Comparison of ENCODE assay signal across 1 cellular context in genomic region chr11:69437001-69437875, GRCh38.
TF ChIP-seq lines count a peak whose summit lies in the region.

No MANE protein-coding gene starts in this region.

TF ChIP-seq in HepG2, 621 proteins besides CTCF, POLR2A, EP300 and RAD21 (continued from another document and continues in another):
- TF ChIP-seq, protein P1, sequence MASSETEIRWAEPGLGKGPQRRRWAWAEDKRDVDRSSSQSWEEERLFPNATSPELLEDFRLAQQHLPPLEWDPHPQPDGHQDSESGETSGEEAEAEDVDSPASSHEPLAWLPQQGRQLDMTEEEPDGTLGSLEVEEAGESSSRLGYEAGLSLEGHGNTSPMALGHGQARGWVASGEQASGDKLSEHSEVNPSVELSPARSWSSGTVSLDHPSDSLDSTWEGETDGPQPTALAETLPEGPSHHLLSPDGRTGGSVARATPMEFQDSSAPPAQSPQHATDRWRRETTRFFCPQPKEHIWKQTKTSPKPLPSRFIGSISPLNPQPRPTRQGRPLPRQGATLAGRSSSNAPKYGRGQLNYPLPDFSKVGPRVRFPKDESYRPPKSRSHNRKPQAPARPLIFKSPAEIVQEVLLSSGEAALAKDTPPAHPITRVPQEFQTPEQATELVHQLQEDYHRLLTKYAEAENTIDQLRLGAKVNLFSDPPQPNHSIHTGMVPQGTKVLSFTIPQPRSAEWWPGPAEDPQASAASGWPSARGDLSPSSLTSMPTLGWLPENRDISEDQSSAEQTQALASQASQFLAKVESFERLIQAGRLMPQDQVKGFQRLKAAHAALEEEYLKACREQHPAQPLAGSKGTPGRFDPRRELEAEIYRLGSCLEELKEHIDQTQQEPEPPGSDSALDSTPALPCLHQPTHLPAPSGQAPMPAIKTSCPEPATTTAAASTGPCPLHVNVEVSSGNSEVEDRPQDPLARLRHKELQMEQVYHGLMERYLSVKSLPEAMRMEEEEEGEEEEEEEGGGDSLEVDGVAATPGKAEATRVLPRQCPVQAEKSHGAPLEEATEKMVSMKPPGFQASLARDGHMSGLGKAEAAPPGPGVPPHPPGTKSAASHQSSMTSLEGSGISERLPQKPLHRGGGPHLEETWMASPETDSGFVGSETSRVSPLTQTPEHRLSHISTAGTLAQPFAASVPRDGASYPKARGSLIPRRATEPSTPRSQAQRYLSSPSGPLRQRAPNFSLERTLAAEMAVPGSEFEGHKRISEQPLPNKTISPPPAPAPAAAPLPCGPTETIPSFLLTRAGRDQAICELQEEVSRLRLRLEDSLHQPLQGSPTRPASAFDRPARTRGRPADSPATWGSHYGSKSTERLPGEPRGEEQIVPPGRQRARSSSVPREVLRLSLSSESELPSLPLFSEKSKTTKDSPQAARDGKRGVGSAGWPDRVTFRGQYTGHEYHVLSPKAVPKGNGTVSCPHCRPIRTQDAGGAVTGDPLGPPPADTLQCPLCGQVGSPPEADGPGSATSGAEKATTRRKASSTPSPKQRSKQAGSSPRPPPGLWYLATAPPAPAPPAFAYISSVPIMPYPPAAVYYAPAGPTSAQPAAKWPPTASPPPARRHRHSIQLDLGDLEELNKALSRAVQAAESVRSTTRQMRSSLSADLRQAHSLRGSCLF (CRISPR knock-in tag; IDR thresholded peaks at IDR 0.05; ENCODE audit: borderline replicate concordance): no peak
- TF ChIP-seq, protein P2, sequence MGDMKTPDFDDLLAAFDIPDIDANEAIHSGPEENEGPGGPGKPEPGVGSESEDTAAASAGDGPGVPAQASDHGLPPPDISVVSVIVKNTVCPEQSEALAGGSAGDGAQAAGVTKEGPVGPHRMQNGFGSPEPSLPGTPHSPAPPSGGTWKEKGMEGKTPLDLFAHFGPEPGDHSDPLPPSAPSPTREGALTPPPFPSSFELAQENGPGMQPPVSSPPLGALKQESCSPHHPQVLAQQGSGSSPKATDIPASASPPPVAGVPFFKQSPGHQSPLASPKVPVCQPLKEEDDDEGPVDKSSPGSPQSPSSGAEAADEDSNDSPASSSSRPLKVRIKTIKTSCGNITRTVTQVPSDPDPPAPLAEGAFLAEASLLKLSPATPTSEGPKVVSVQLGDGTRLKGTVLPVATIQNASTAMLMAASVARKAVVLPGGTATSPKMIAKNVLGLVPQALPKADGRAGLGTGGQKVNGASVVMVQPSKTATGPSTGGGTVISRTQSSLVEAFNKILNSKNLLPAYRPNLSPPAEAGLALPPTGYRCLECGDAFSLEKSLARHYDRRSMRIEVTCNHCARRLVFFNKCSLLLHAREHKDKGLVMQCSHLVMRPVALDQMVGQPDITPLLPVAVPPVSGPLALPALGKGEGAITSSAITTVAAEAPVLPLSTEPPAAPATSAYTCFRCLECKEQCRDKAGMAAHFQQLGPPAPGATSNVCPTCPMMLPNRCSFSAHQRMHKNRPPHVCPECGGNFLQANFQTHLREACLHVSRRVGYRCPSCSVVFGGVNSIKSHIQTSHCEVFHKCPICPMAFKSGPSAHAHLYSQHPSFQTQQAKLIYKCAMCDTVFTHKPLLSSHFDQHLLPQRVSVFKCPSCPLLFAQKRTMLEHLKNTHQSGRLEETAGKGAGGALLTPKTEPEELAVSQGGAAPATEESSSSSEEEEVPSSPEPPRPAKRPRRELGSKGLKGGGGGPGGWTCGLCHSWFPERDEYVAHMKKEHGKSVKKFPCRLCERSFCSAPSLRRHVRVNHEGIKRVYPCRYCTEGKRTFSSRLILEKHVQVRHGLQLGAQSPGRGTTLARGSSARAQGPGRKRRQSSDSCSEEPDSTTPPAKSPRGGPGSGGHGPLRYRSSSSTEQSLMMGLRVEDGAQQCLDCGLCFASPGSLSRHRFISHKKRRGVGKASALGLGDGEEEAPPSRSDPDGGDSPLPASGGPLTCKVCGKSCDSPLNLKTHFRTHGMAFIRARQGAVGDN (CRISPR knock-in tag; IDR thresholded peaks at IDR 0.05): peak; percentile 93
- TF ChIP-seq HNF4A (CRISPR knock-in tag; IDR thresholded peaks at IDR 0.05): peak; percentile 50
- no peak for TF ChIP-seq ZNF510 (CRISPR knock-in tag; IDR thresholded peaks at IDR 0.05; ENCODE audit: low read depth)
- TF ChIP-seq ZEB1 (IDR thresholded peaks at IDR 0.05; ENCODE audit: insufficient replicate concordance, low read depth): peak; percentile 66
- no peak for TF ChIP-seq CHD2 (IDR thresholded peaks at IDR 0.05; ENCODE audit: low read depth, low read length)
- peak; percentile 52; the same call in 1 of the 2 replicates for TF ChIP-seq HOXA3 (CRISPR knock-in tag; IDR thresholded peaks at IDR 0.05)
- TF ChIP-seq MAF1 (CRISPR knock-in tag; IDR thresholded peaks at IDR 0.05; ENCODE audit: borderline replicate concordance): no peak
- TF ChIP-seq HOMEZ (CRISPR knock-in tag; IDR thresholded peaks at IDR 0.05; ENCODE audit: low read depth): no peak
- peak; percentile 67; the same call in 1 of the 2 replicates for TF ChIP-seq SOX5 (CRISPR knock-in tag; IDR thresholded peaks at IDR 0.05; ENCODE audit: borderline replicate concordance)
- TF ChIP-seq MEIS2 (CRISPR knock-in tag; IDR thresholded peaks at IDR 0.05): peak; percentile 36; the same call in 1 of the 2 replicates
- TF ChIP-seq SIN3A (IDR thresholded peaks at IDR 0.05; ENCODE audit: borderline replicate concordance, low read depth, low read length): no peak
- 0 out of 2 replicates have a peak, but pooled peaks have one; percentile 36 for TF ChIP-seq MED13 (CRISPR knock-in tag; IDR thresholded peaks at IDR 0.05)
- peak; percentile 62; the same call in 1 of the 2 replicates for TF ChIP-seq NCOA2 (CRISPR knock-in tag; IDR thresholded peaks at IDR 0.05)
- TF ChIP-seq, protein P3, sequence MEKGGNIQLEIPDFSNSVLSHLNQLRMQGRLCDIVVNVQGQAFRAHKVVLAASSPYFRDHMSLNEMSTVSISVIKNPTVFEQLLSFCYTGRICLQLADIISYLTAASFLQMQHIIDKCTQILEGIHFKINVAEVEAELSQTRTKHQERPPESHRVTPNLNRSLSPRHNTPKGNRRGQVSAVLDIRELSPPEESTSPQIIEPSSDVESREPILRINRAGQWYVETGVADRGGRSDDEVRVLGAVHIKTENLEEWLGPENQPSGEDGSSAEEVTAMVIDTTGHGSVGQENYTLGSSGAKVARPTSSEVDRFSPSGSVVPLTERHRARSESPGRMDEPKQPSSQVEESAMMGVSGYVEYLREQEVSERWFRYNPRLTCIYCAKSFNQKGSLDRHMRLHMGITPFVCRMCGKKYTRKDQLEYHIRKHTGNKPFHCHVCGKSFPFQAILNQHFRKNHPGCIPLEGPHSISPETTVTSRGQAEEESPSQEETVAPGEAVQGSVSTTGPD (CRISPR knock-in tag; IDR thresholded peaks at IDR 0.05): 0 out of 2 replicates have a peak, but pooled peaks have one; percentile 43
- TF ChIP-seq PHF21A (CRISPR knock-in tag; IDR thresholded peaks at IDR 0.05): peak; percentile 75
- no peak; the same call in 1 of the 2 replicates for TF ChIP-seq ZNF616 (CRISPR knock-in tag; IDR thresholded peaks at IDR 0.05; ENCODE audit: low read depth)
- TF ChIP-seq MLX (CRISPR knock-in tag; IDR thresholded peaks at IDR 0.05): no peak
- no peak for TF ChIP-seq TARDBP (CRISPR knock-in tag; IDR thresholded peaks at IDR 0.05)
- TF ChIP-seq ZNF883 (CRISPR knock-in tag; IDR thresholded peaks at IDR 0.05; ENCODE audit: not compliant biosample characterization): peak; percentile 53
- TF ChIP-seq, protein P4, sequence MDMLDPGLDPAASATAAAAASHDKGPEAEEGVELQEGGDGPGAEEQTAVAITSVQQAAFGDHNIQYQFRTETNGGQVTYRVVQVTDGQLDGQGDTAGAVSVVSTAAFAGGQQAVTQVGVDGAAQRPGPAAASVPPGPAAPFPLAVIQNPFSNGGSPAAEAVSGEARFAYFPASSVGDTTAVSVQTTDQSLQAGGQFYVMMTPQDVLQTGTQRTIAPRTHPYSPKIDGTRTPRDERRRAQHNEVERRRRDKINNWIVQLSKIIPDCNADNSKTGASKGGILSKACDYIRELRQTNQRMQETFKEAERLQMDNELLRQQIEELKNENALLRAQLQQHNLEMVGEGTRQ (IDR thresholded peaks at IDR 0.05; ENCODE audit: low read depth, low read length): no peak
- TF ChIP-seq, protein P4 (CRISPR knock-in tag; IDR thresholded peaks at IDR 0.05; ENCODE audit: borderline replicate concordance): no peak
- TF ChIP-seq ZBED4 (CRISPR knock-in tag; IDR thresholded peaks at IDR 0.05; ENCODE audit: borderline replicate concordance): no peak
- 0 out of 2 replicates have a peak, but pooled peaks have one; percentile 37 for TF ChIP-seq ZNF34 (CRISPR knock-in tag; IDR thresholded peaks at IDR 0.05; ENCODE audit: borderline replicate concordance)
- no peak for TF ChIP-seq ZNF343 (CRISPR knock-in tag; IDR thresholded peaks at IDR 0.05)
- no peak for TF ChIP-seq ZNF615 (CRISPR knock-in tag; IDR thresholded peaks at IDR 0.05; ENCODE audit: borderline replicate concordance)
- no peak for TF ChIP-seq FOXM1 (CRISPR knock-in tag; IDR thresholded peaks at IDR 0.05)
- TF ChIP-seq RARG (CRISPR knock-in tag; IDR thresholded peaks at IDR 0.05; ENCODE audit: low read depth): no peak
- peak; percentile 37; the same call in 1 of the 2 replicates for TF ChIP-seq ZNF446 (CRISPR knock-in tag; IDR thresholded peaks at IDR 0.05)
